ENCODE assay signal across 11 cellular contexts in the genomic region with DNA sequence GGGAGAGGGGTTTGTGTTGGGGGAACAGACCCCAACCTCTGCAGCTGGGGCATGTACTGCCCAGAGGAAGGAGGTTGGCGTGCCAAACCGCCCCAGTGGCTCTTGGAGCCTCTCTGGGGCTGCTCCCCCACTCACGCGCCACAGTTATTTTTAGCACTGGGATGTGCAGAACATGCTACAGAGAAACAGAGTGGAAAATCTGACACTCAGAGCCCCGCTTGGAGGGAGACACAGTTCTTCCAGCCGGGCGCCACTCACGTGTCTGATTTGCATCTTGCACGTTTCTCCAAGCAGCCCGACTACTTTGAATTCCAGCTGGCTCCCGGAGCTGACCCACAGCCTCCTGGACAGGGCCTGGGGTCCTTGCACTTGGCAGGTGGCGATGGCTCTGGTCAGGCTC.
DNase-seq lines count a peak whose midpoint lies in the region; ATAC-seq and TF ChIP-seq lines count a peak whose summit lies in the region.
"Had no signal": no experiment of that assay in that cellular context is flagged by ENCODE, and none has a peak within 500 bp of the region (broad histone marks: within the 10 kb centered on the region; RNA-seq: fewer than 3 reads in every experiment).

No MANE protein-coding gene starts in this region.

- H3K27ac ChIP-seq in IMR-90 (ENCODE audit: insufficient read depth, low read length) (0 out of 2 replicates have a peak overlapping the region, but pooled peaks have one; percentile 1), coronary artery (peak overlapping the region; percentile 56 to 58)

- peaks cover 37% of the 10 kb centered on the region for H3K4me1 Mint-ChIP-seq in CD14-positive monocyte
- peaks cover 6% of the 10 kb centered on the region for H3K4me1 Mint-ChIP-seq in activated T-cell treated with anti-CD3 and anti-CD28 coated beads, Interleukin-2, amount 50 U/mL, for 24 hours (ENCODE audit: low read depth)

- WGBS in IMR-90 (ENCODE audit: extremely low coverage in 2 of 2, insufficient read length in 1 of 2), 2 experiments = 47% methylated on average over 9 of the region's 12 CpGs; no CpG with 5 or more reads in 1 of the 2 experiments

- no peak overlapping the region for H3K56ac ChIP-seq in IMR-90 (ENCODE audit: extremely low read depth, insufficient read depth, low read length)

- 0 out of 4 replicates have a peak, but pooled peaks cover 0 to 3% of the 10 kb centered on the region in 2 experiments for H3K79me1 ChIP-seq in IMR-90 (ENCODE audit: low read depth in 1 of 2, low read length in 2 of 2)

- no peak overlapping the region for H2BK5ac ChIP-seq in IMR-90 (ENCODE audit: low read depth, low read length, poor library complexity, severe bottlenecking)

- TF ChIP-seq RAD21 in IMR-90 (IDR thresholded peaks at IDR 0.05; ENCODE audit: low read length) = no peak

- TF ChIP-seq CTCF in AG04449 (IDR thresholded peaks at IDR 0.05; ENCODE audit: insufficient read depth, low read length, missing control alignments) = no peak
- TF ChIP-seq CTCF in IMR-90 (conservative IDR thresholded peaks at IDR 0.05; ENCODE audit: low read depth, low read length) = no peak
- no peak for TF ChIP-seq CTCF in coronary artery (IDR thresholded peaks at IDR 0.05)
- TF ChIP-seq CTCF in CD14-positive monocyte (IDR thresholded peaks at IDR 0.05) = no peak

- POLR2A ChIA-PET in AG04449 (lab: Yijun Ruan, JAX) = interaction anchor here (0.6 kb wide), 1 partner anchor 23 kb away, joined by 3 read pairs; no protein-coding TSS in a partner anchor
- POLR2A ChIA-PET in IMR-90 (lab: Charles Lee; ENCODE audit: unreplicated experiment) = no interaction called here

- DNase-seq in AG04449 (ENCODE audit: low read depth, low spot score) = peak; percentile 45
- DNase-seq in IMR-90 = peak; percentile 61
- DNase-seq in coronary artery (ENCODE audit: low spot score) = peak; percentile 88
- DNase-seq in mucosa of gallbladder (ENCODE audit: low spot score) = peak; percentile 68
- no peak for DNase-seq in NCI-H1105 (lab: John Stamatoyannopoulos, UW)
- no peak for DNase-seq in stimulated activated naive CD4-positive, alpha-beta T cell treated with Interleukin-2 at 50 U/mL for 16 hours (lab: John Stamatoyannopoulos, UW)
- DNase-seq in CD14-positive monocyte (ENCODE audit: low spot score) = no peak
- no peak for DNase-seq in activated T-cell treated with anti-CD3 and anti-CD28 coated beads, Interleukin-2, amount 50 U/mL, for 24 hours
- DNase-seq: DND-41 had no signal

- no peak overlapping the region for H3K4me3 ChIP-seq in AG04449 (ENCODE audit: low read depth, low read length)
- H3K4me3 ChIP-seq in IMR-90 (ENCODE audit: insufficient read depth, low read depth, low read length) = no peak overlapping the region
- H3K4me3 ChIP-seq in coronary artery = no peak overlapping the region
- H3K4me3 ChIP-seq: upper lobe of left lung had no signal

- H4K20me1 ChIP-seq in IMR-90 (ENCODE audit: insufficient read depth, low read length) = no peaks in the 10 kb centered on the region

- H2AK5ac ChIP-seq in IMR-90 (ENCODE audit: low read depth, low read length) = peak overlapping the region; percentile 54; the same call in 1 of the 2 replicates

- peaks cover 17% of the 10 kb centered on the region for H3K9me1 ChIP-seq in IMR-90 (ENCODE audit: insufficient read depth, low read length)

- CTCF ChIA-PET in AG04449 (lab: Yijun Ruan, JAX) (interaction anchor here (0.7 to 1.3 kb wide), 4 partner anchors 10 to 114 kb away, joined by 3 read pairs; no protein-coding TSS in a partner anchor), IMR-90 (lab: Yijun Ruan, JAX) (no interaction called here)

- H3K9ac ChIP-seq in IMR-90 (ENCODE audit: low read depth, low read length) = peak overlapping the region; percentile 2; the same call in 1 of the 2 replicates

- H3K36me3 ChIP-seq in IMR-90 (ENCODE audit: control insufficient read depth, insufficient read depth, low read length) = no peaks in the 10 kb centered on the region
- H3K36me3 ChIP-seq: upper lobe of left lung had no signal

- H2BK15ac ChIP-seq in IMR-90 (ENCODE audit: low read depth, low read length) = no peak overlapping the region

- BruUV-seq in IMR-90 (replicated peaks; lab: Mats Ljungman, UMichigan) = no TSS peak

- peak overlapping the region; percentile 57; the same call in 1 of the 2 replicates for H2BK20ac ChIP-seq in IMR-90 (ENCODE audit: low read depth, low read length)

- H2BK120ac ChIP-seq in IMR-90 (ENCODE audit: low read depth, low read length) = peak overlapping the region; percentile 78

- H3K27me3 ChIP-seq in IMR-90 (ENCODE audit: control insufficient read depth, insufficient read depth, low read length) = no peaks in the 10 kb centered on the region
- H3K27me3 ChIP-seq: upper lobe of left lung had no signal

- H2AK9ac ChIP-seq in IMR-90 (replicated peaks; ENCODE audit: low read depth, low read length, poor library complexity) = no peak overlapping the region

- H3K4ac ChIP-seq in IMR-90 (ENCODE audit: low read depth, low read length) = peak overlapping the region; percentile 73

- H4K91ac ChIP-seq in IMR-90 (ENCODE audit: insufficient read depth, low read depth, low read length) = peak overlapping the region; percentile 54; the same call in 1 of the 2 replicates

- peak overlapping the region in 1 of 2 experiments; percentile 48; a peak in 2 of 4 replicates for H4K8ac ChIP-seq in IMR-90 (ENCODE audit: low read depth in 2 of 2, low read length in 2 of 2)

- in situ Hi-C loops in IMR-90 (cut with MboI; ENCODE audit: low sequenced_read_pairs) = no loop called here

- intact Hi-C loops in IMR-90 (cut with micrococcal nuclease) = loop anchor here (1.0 to 10.0 kb wide), 2 partner anchors 21 to 759 kb away; no protein-coding TSS in a partner anchor
- intact Hi-C loops in CD14-positive monocyte (cut with micrococcal nuclease) = no loop called here

- peaks cover 17% of the 10 kb centered on the region for H3K4me1 ChIP-seq in IMR-90 (ENCODE audit: control insufficient read depth, insufficient read depth, low read length)

- no peak for TF ChIP-seq POLR2A in IMR-90 (IDR thresholded peaks at IDR 0.05; ENCODE audit: low read depth, low read length)

- no peak overlapping the region for H3K4me2 ChIP-seq in IMR-90 (ENCODE audit: low read depth, low read length)

- no peak overlapping the region; the same call in 1 of the 2 replicates for H3K18ac ChIP-seq in IMR-90 (ENCODE audit: low read depth, low read length)

- H3K36me3 Mint-ChIP-seq in CD14-positive monocyte = no peaks in the 10 kb centered on the region
- no peaks in the 10 kb centered on the region for H3K36me3 Mint-ChIP-seq in activated T-cell treated with anti-CD3 and anti-CD28 coated beads, Interleukin-2, amount 50 U/mL, for 24 hours (ENCODE audit: low read depth)
- H3K36me3 Mint-ChIP-seq: memory B cell had no signal

- peak overlapping the region; percentile 27 for H2AFZ ChIP-seq in IMR-90 (replicated peaks; ENCODE audit: low read length, poor library complexity)

- peak overlapping the region; percentile 32; the same call in 1 of the 2 replicates for H3K14ac ChIP-seq in IMR-90 (replicated peaks; ENCODE audit: low read depth, low read length)

- no peak overlapping the region for H3K23ac ChIP-seq in IMR-90 (ENCODE audit: low read depth, low read length)

- no peak overlapping the region for H3K27ac Mint-ChIP-seq in CD14-positive monocyte
- no peak overlapping the region for H3K27ac Mint-ChIP-seq in activated T-cell treated with anti-CD3 and anti-CD28 coated beads, Interleukin-2, amount 50 U/mL, for 24 hours
- H3K27ac Mint-ChIP-seq: memory B cell had no signal

- dilution Hi-C loops in IMR-90 (cut with HindIII; ENCODE audit: low sequenced_read_pairs, unreplicated experiment) = no loop called here

- ATAC-seq in IMR-90 (ENCODE audit: low read depth) = peak; percentile 36

- no peak overlapping the region for H4K5ac ChIP-seq in IMR-90 (ENCODE audit: low read depth, low read length)

- H3K9me3 ChIP-seq in IMR-90 (ENCODE audit: control insufficient read depth, insufficient read depth, low read length) = no peaks in the 10 kb centered on the region
- H3K9me3 ChIP-seq: upper lobe of left lung had no signal

- H3K4me3 Mint-ChIP-seq in CD14-positive monocyte = no peak overlapping the region
- no peak overlapping the region for H3K4me3 Mint-ChIP-seq in activated T-cell treated with anti-CD3 and anti-CD28 coated beads, Interleukin-2, amount 50 U/mL, for 24 hours
- H3K4me3 Mint-ChIP-seq: memory B cell had no signal

- peaks cover 0 to 11% (median 8%) of the 10 kb centered on the region in 7 donors for H3K9me3 Mint-ChIP-seq in CD14-positive monocyte
- H3K9me3 Mint-ChIP-seq in activated T-cell treated with anti-CD3 and anti-CD28 coated beads, Interleukin-2, amount 50 U/mL, for 24 hours = no peaks in the 10 kb centered on the region
- H3K9me3 Mint-ChIP-seq: memory B cell had no signal

- H3K27me3 Mint-ChIP-seq in CD14-positive monocyte (ENCODE audit: low read depth in 3 of 3) = peaks cover 8 to 16% (median 9%) of the 10 kb centered on the region in 3 donors
- H3K27me3 Mint-ChIP-seq in activated T-cell treated with anti-CD3 and anti-CD28 coated beads, Interleukin-2, amount 50 U/mL, for 24 hours = peaks cover 37% of the 10 kb centered on the region

TF ChIP-seq in IMR-90, 13 proteins besides CTCF, POLR2A, EP300 and RAD21 (continues in another document):
- TF ChIP-seq, protein P1, sequence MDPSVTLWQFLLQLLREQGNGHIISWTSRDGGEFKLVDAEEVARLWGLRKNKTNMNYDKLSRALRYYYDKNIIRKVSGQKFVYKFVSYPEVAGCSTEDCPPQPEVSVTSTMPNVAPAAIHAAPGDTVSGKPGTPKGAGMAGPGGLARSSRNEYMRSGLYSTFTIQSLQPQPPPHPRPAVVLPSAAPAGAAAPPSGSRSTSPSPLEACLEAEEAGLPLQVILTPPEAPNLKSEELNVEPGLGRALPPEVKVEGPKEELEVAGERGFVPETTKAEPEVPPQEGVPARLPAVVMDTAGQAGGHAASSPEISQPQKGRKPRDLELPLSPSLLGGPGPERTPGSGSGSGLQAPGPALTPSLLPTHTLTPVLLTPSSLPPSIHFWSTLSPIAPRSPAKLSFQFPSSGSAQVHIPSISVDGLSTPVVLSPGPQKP (IDR thresholded peaks at IDR 0.05; ENCODE audit: borderline replicate concordance, low read depth, low read length) = no peak
- TF ChIP-seq CEBPB (IDR thresholded peaks at IDR 0.05; ENCODE audit: low read depth, low read length) = no peak
- TF ChIP-seq, protein P2, sequence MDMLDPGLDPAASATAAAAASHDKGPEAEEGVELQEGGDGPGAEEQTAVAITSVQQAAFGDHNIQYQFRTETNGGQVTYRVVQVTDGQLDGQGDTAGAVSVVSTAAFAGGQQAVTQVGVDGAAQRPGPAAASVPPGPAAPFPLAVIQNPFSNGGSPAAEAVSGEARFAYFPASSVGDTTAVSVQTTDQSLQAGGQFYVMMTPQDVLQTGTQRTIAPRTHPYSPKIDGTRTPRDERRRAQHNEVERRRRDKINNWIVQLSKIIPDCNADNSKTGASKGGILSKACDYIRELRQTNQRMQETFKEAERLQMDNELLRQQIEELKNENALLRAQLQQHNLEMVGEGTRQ (IDR thresholded peaks at IDR 0.05; ENCODE audit: low read depth, low read length) = no peak
- TF ChIP-seq SMC3 (IDR thresholded peaks at IDR 0.05; ENCODE audit: low read depth, low read length) = 0 out of 2 replicates have a peak, but pooled peaks have one; percentile 2
- peak; percentile 29; the same call in 1 of the 2 replicates for TF ChIP-seq MAZ (IDR thresholded peaks at IDR 0.05; ENCODE audit: borderline replicate concordance, low read depth, low read length)
- no peak for TF ChIP-seq RFX5 (IDR thresholded peaks at IDR 0.05; ENCODE audit: low read depth, low read length)

Comparison
In these comparisons a context has a peak if more than half of its experiments do, and no peak if none do; other contexts are left out.
1. DNase-seq: peak in AG04449 (single experiment), IMR-90 (single experiment), coronary artery (single experiment) and mucosa of gallbladder (single experiment); none in NCI-H1105 (single experiment), stimulated activated naive CD4-positive, alpha-beta T cell treated with Interleukin-2 at 50 U/mL for 16 hours (single experiment), CD14-positive monocyte (single experiment) and activated T-cell treated with anti-CD3 and anti-CD28 coated beads, Interleukin-2, amount 50 U/mL, for 24 hours (single experiment).